In genomic region chr12:103742349-103742784, GRCh38 we compare ENCODE assay signal across 9 cellular contexts.
DNase-seq lines count a peak whose midpoint lies in the region; ATAC-seq and TF ChIP-seq lines count a peak whose summit lies in the region.
"Had no signal": no experiment of that assay in that cellular context is flagged by ENCODE, and none has a peak within 500 bp of the region (broad histone marks: within the 10 kb centered on the region; RNA-seq: fewer than 3 reads in every experiment).

No MANE protein-coding gene starts in this region.

- no peaks in the 10 kb centered on the region for H3K4me1 Mint-ChIP-seq in stimulated activated memory B cell treated with anti-CD40 and anti-IgM and Interleukin-4, amounts not matched to agents 10 μg/mL and 1 μg/mL and 100 μg/mL, for 72 hours

- peak; percentile 13 for ATAC-seq in gastroesophageal sphincter
- no peak for ATAC-seq in GM19395 (IDR thresholded peaks at IDR 0.05; ENCODE audit: unreplicated experiment)
- no peak for ATAC-seq in stimulated activated memory B cell treated with anti-CD40 and anti-IgM and Interleukin-4, amounts not matched to agents 10 μg/mL and 1 μg/mL and 100 μg/mL, for 72 hours

- no peaks in the 10 kb centered on the region for H3K9me3 ChIP-seq in gastroesophageal sphincter

- H3K36me3 ChIP-seq in gastroesophageal sphincter = peaks cover 0 to 10% of the 10 kb centered on the region in 2 donors

- H3K4me3 Mint-ChIP-seq in stimulated activated memory B cell treated with anti-CD40 and anti-IgM and Interleukin-4, amounts not matched to agents 10 μg/mL and 1 μg/mL and 100 μg/mL, for 72 hours = no peak overlapping the region
- H3K4me3 Mint-ChIP-seq: nephron progenitor cell had no signal

- POLR2A ChIA-PET in GM10248 (lab: Yijun Ruan, JAX) = no interaction called here

- no peaks in the 10 kb centered on the region for H3K27me3 Mint-ChIP-seq in stimulated activated memory B cell treated with anti-CD40 and anti-IgM and Interleukin-4, amounts not matched to agents 10 μg/mL and 1 μg/mL and 100 μg/mL, for 72 hours

- no peaks in the 10 kb centered on the region for H3K36me3 Mint-ChIP-seq in stimulated activated memory B cell treated with anti-CD40 and anti-IgM and Interleukin-4, amounts not matched to agents 10 μg/mL and 1 μg/mL and 100 μg/mL, for 72 hours

- H3K27ac Mint-ChIP-seq in stimulated activated memory B cell treated with anti-CD40 and anti-IgM and Interleukin-4, amounts not matched to agents 10 μg/mL and 1 μg/mL and 100 μg/mL, for 72 hours = no peak overlapping the region
- H3K27ac Mint-ChIP-seq: nephron progenitor cell had no signal

- no peak overlapping the region for H3K4me3 ChIP-seq in gastroesophageal sphincter

- DNase-seq in A172 (ENCODE audit: low spot score) = peak; percentile 19
- peak; percentile 70 for DNase-seq in NCI-H1092 (lab: John Stamatoyannopoulos, UW)
- DNase-seq in RPMI7951 (ENCODE audit: low read depth) = peak; percentile 77
- DNase-seq in GM10248 (ENCODE audit: extremely low spot score) = no peak
- no peak for DNase-seq in activated naive CD4-positive, alpha-beta T cell treated with anti-CD3 and anti-CD28 coated beads, Interleukin-2, amount 50 U/mL, for 16 hours
- DNase-seq: nephron progenitor cell had no signal

- H3K27ac ChIP-seq in gastroesophageal sphincter = peak overlapping the region in 1 of 4 donors; percentile 7

- peaks cover 0 to 12% (median 0%) of the 10 kb centered on the region in 3 donors for H3K4me1 ChIP-seq in gastroesophageal sphincter

- 39 to 72% methylated on average over 4 to 14 of the region's 14 CpGs for WGBS in gastroesophageal sphincter (ENCODE audit: low coverage in 1 of 2), 2 donors

- CTCF ChIA-PET in GM10248 (lab: Yijun Ruan, JAX) = no interaction called here

- H3K27me3 ChIP-seq in gastroesophageal sphincter = no peaks in the 10 kb centered on the region

- H3K9me3 Mint-ChIP-seq in stimulated activated memory B cell treated with anti-CD40 and anti-IgM and Interleukin-4, amounts not matched to agents 10 μg/mL and 1 μg/mL and 100 μg/mL, for 72 hours = no peaks in the 10 kb centered on the region
- H3K9me3 Mint-ChIP-seq: nephron progenitor cell had no signal

- TF ChIP-seq CTCF in gastroesophageal sphincter (IDR thresholded peaks at IDR 0.05) (no peak), GM10248 (IDR thresholded peaks at IDR 0.05; ENCODE audit: control extremely low read depth, extremely low read depth, low read depth, missing control alignments) (no peak)

- no peak for TF ChIP-seq EP300 in gastroesophageal sphincter (IDR thresholded peaks at IDR 0.05)

- no peak for TF ChIP-seq POLR2A in gastroesophageal sphincter (IDR thresholded peaks at IDR 0.05)

Comparison
In these comparisons a context has a peak if more than half of its experiments do, and no peak if none do; other contexts are left out.
1. DNase-seq: peak in A172 (single experiment), NCI-H1092 (single experiment) and RPMI7951 (single experiment); none in GM10248 (single experiment) and activated naive CD4-positive, alpha-beta T cell treated with anti-CD3 and anti-CD28 coated beads, Interleukin-2, amount 50 U/mL, for 16 hours (single experiment).